ENCODE assay signal across 28 cellular contexts in the genomic region with DNA sequence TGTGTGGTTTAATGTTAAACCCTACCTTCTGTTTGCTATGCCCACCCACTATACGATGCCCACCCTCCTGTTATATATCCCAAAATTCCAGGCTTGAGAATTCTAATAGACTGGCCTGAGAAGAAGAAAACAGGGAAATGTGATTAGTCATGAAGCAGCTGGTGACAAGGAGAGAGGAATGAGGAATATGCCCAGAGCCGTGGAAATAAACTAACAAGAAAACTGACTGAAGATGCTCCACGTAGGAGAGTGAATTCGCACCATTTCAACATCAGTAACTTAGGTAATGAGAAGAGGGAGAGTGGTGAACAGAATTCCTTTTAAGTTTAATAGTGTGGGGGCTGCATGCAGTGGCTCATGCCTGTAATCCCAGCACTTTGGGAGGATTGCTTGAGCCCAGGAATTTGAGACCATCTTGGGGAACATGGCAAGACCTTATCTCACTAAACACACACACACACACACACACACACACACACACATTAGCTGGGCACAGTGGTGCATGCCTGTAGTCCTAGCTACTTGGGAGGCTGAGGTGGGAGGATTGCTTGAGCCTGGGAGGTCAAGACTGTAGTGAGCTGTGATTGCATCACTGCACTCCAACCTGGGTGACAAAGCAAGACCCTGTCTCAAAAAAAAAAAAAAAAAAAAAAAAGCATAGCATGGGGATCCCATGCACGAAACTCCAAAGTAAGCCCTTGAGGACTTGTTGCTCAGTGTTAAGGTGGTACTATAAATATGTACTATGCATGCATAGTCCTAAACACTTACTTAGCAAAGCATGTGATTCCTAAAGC. TPM values are rescaled to one million over a fixed set of nuclear protein-coding genes. Genes with fewer than 3 reads are reported as not detected.
DNase-seq lines count a peak whose midpoint lies in the region; ATAC-seq and TF ChIP-seq lines count a peak whose summit lies in the region.
"Had no signal": no experiment of that assay in that cellular context is flagged by ENCODE, and none has a peak within 500 bp of the region (broad histone marks: within the 10 kb centered on the region; RNA-seq: fewer than 3 reads in every experiment).

No MANE protein-coding gene starts in this region.

- H3K4me1 ChIP-seq in mesenchymal stem cell (ENCODE audit: control insufficient read depth, insufficient read depth, low read depth, low read length), result peaks cover 3% of the 10 kb centered on the region

- H2BK5ac ChIP-seq in mesenchymal stem cell (ENCODE audit: low read depth, low read length, poor library complexity, severe bottlenecking), result no peak overlapping the region

- no peak overlapping the region for H2AFZ ChIP-seq in mesenchymal stem cell (ENCODE audit: low read depth, low read length)

- H3K4me1 Mint-ChIP-seq in chondrocyte (ENCODE audit: low read depth), result peaks cover 18% of the 10 kb centered on the region

- TF ChIP-seq CTCF in AG10803 (conservative IDR thresholded peaks at IDR 0.05; ENCODE audit: low read length) (no peak), chondrocyte (IDR thresholded peaks at IDR 0.05) (no peak)

- no peaks in the 10 kb centered on the region for H3K9me3 ChIP-seq in mesenchymal stem cell (ENCODE audit: control insufficient read depth, low read length)
- H3K9me3 ChIP-seq: lower lobe of right lung, MG63, Peyer's patch, vagina had no signal

- no peak overlapping the region for H4K8ac ChIP-seq in mesenchymal stem cell (ENCODE audit: low read length)

- H3K36me3 ChIP-seq in mesenchymal stem cell (ENCODE audit: control insufficient read depth in 1 of 2, insufficient read depth in 2 of 2, low read depth in 1 of 2, low read length in 2 of 2), result no peaks in the 10 kb centered on the region
- H3K36me3 ChIP-seq: brain microvascular endothelial cell, lower lobe of right lung, MG63, Peyer's patch, vagina, WERI-Rb-1 had no signal

- no peak overlapping the region for H3K9ac ChIP-seq in mesenchymal stem cell (ENCODE audit: low read length)

- ATAC-seq in HG02623 (IDR thresholded peaks at IDR 0.05; ENCODE audit: unreplicated experiment) (no peak), HG03439 (IDR thresholded peaks at IDR 0.05; ENCODE audit: unreplicated experiment) (no peak)
- ATAC-seq: foreskin keratinocyte; lower lobe of right lung; stimulated activated effector memory CD8-positive, alpha-beta T cell treated with anti-CD3 and anti-CD28 coated beads, Interleukin-12 subunit alpha, Interleukin-12 subunit beta, amount 100 ng/mL, for 72 hours had no signal

- no peak overlapping the region for H4K91ac ChIP-seq in mesenchymal stem cell (ENCODE audit: low read length)

- peak overlapping the region; percentile 52 for H3K27ac Mint-ChIP-seq in chondrocyte (ENCODE audit: unreplicated experiment)
- H3K27ac Mint-ChIP-seq: IgD-negative memory B cell; stimulated activated effector memory CD8-positive, alpha-beta T cell treated with anti-CD3 and anti-CD28 coated beads, Interleukin-12 subunit alpha, Interleukin-12 subunit beta, amount 100 ng/mL, for 72 hours had no signal

- H3K36me3 Mint-ChIP-seq in chondrocyte (ENCODE audit: low read depth), result no peaks in the 10 kb centered on the region
- H3K36me3 Mint-ChIP-seq: CD4-positive, CD25-positive, alpha-beta regulatory T cell; stimulated activated effector memory CD8-positive, alpha-beta T cell treated with anti-CD3 and anti-CD28 coated beads, Interleukin-12 subunit alpha, Interleukin-12 subunit beta, amount 100 ng/mL, for 72 hours had no signal

- no peak overlapping the region for H3K18ac ChIP-seq in mesenchymal stem cell (ENCODE audit: low read depth in 1 of 2, low read length in 2 of 2)

- no peak overlapping the region for H2BK12ac ChIP-seq in mesenchymal stem cell (ENCODE audit: low read length in 2 of 2)

- DNase-seq in AG10803 (ENCODE audit: low read depth), result peak; percentile 61
- DNase-seq in HT1080 (ENCODE audit: low read depth), result peak; percentile 30
- no peak for DNase-seq in chondrocyte (ENCODE audit: low spot score)
- DNase-seq in mesenchymal stem cell, result peak; percentile 80
- DNase-seq in caudate nucleus (lab: John Stamatoyannopoulos, UW), result no peak
- no peak for DNase-seq in activated naive CD4-positive, alpha-beta T cell treated with anti-CD3 and anti-CD28 coated beads, Interleukin-2, amount 50 U/mL, for 16 hours
- DNase-seq: ACHN; activated CD4-positive, alpha-beta T cell treated with anti-CD3 and anti-CD28 coated beads, Interleukin-2, amount 50 U/mL, for 4 hours; activated gamma-delta T cell; brain microvascular endothelial cell; CD4-positive, CD25-positive, alpha-beta regulatory T cell; DMS153; islet precursor cell; lower lobe of right lung; MG63; NCI-H1436; NCI-H2107; NCI-H524 treated with DMSO at 0.1 percent for 48 hours; Peyer's patch; stimulated activated CD4-positive, alpha-beta T cell treated with anti-CD3 and anti-CD28 coated beads, Interleukin-1b, Interleukin-23, amount 100 ng/mL, for 48 hours; WERI-Rb-1 had no signal

- no peak overlapping the region for H2BK15ac ChIP-seq in mesenchymal stem cell (ENCODE audit: low read depth, poor library complexity, severe bottlenecking)

- no peaks in the 10 kb centered on the region for H3K79me1 ChIP-seq in mesenchymal stem cell (replicated peaks; ENCODE audit: low read length, poor library complexity, severe bottlenecking)

- no peak overlapping the region for H2BK120ac ChIP-seq in mesenchymal stem cell (ENCODE audit: low read depth, low read length)

- no peak overlapping the region for H3K23ac ChIP-seq in mesenchymal stem cell (ENCODE audit: low read length in 2 of 2)

- no peak overlapping the region for H3K14ac ChIP-seq in mesenchymal stem cell (ENCODE audit: low read length in 2 of 2)

- no peaks in the 10 kb centered on the region for H3K27me3 ChIP-seq in mesenchymal stem cell (ENCODE audit: control insufficient read depth in 1 of 2, insufficient read depth in 1 of 2, low read length in 2 of 2)
- H3K27me3 ChIP-seq: brain microvascular endothelial cell, foreskin keratinocyte, MG63, Peyer's patch, vagina had no signal

- H2AK5ac ChIP-seq in mesenchymal stem cell (ENCODE audit: low read length, severe bottlenecking), result no peak overlapping the region

- no peaks in the 10 kb centered on the region for H3K9me3 Mint-ChIP-seq in chondrocyte (ENCODE audit: low read depth)
- H3K9me3 Mint-ChIP-seq: CD4-positive, CD25-positive, alpha-beta regulatory T cell; dendritic cell treated with granulocyte-macrophage colony-stimulating factor and Interleukin-4, amounts not matched to agents 40 ng/mL and 50 ng/mL, for 4 days; IgD-negative memory B cell; stimulated activated effector memory CD8-positive, alpha-beta T cell treated with anti-CD3 and anti-CD28 coated beads, Interleukin-12 subunit alpha, Interleukin-12 subunit beta, amount 100 ng/mL, for 72 hours had no signal

- 28% methylated on average over 3 of the region's 5 CpGs for WGBS in mesenchymal stem cell

- H3K4me2 ChIP-seq in mesenchymal stem cell (ENCODE audit: low read length, poor library complexity, severe bottlenecking), result no peak overlapping the region

- H3K27ac ChIP-seq in mesenchymal stem cell (ENCODE audit: low read length, poor library complexity, severe bottlenecking) (no peak overlapping the region), caudate nucleus (ENCODE audit: low read depth, low read length) (no peak overlapping the region)
- H3K27ac ChIP-seq: brain microvascular endothelial cell, foreskin keratinocyte, lower lobe of right lung, Peyer's patch, vagina, WERI-Rb-1 had no signal

- no peak overlapping the region for H3K4ac ChIP-seq in mesenchymal stem cell (ENCODE audit: low read depth in 1 of 2, low read length in 2 of 2)

- H3K4me3 Mint-ChIP-seq in chondrocyte (ENCODE audit: unreplicated experiment), result no peak overlapping the region
- H3K4me3 Mint-ChIP-seq: CD4-positive, CD25-positive, alpha-beta regulatory T cell; dendritic cell treated with granulocyte-macrophage colony-stimulating factor and Interleukin-4, amounts not matched to agents 40 ng/mL and 50 ng/mL, for 4 days; IgD-negative memory B cell; stimulated activated effector memory CD8-positive, alpha-beta T cell treated with anti-CD3 and anti-CD28 coated beads, Interleukin-12 subunit alpha, Interleukin-12 subunit beta, amount 100 ng/mL, for 72 hours had no signal

- H3K4me3 ChIP-seq in AG10803 (ENCODE audit: low read length), result no peak overlapping the region
- no peak overlapping the region for H3K4me3 ChIP-seq in mesenchymal stem cell (ENCODE audit: insufficient read depth in 1 of 2, low read depth in 1 of 2, low read length in 2 of 2)
- H3K4me3 ChIP-seq: lower lobe of right lung, MG63, Peyer's patch, vagina had no signal

- H3K27me3 Mint-ChIP-seq in chondrocyte (ENCODE audit: low read depth), result peaks cover 7% of the 10 kb centered on the region
- H3K27me3 Mint-ChIP-seq: IgD-negative memory B cell had no signal

RNA-seq across cellular contexts. Expression of a gene that starts 16.1 kb away (rescaled TPM):
- total RNA-seq in HT1080 (2014; rRNA removed; shearing (Covaris generic)), result 24.4 and 43.5 TPM in 2 replicates
- polyA plus RNA-seq in HT1080 (2015; cell fraction: cytosol; rRNA removed), result 107 and 131 TPM in 2 replicates
- 102 and 129 TPM in 2 replicates for polyA plus RNA-seq in HT1080 (2015; cell fraction: nucleus; rRNA removed)
- 53.9 to 75.7 TPM (median 71.8 TPM) in 3 replicates for total RNA-seq in chondrocyte
- polyA plus RNA-seq in mesenchymal stem cell (2013, experiment 1 of 2), result 61.5 TPM
- 68.5 TPM for polyA plus RNA-seq in mesenchymal stem cell (2013, experiment 2 of 2)

Comparison
In these comparisons a context has a peak if more than half of its experiments do, and no peak if none do; other contexts are left out.
1. DNase-seq: peak in AG10803 (single experiment), HT1080 (single experiment) and mesenchymal stem cell (single experiment); none in chondrocyte (single experiment), caudate nucleus (0 of 61) and activated naive CD4-positive, alpha-beta T cell treated with anti-CD3 and anti-CD28 coated beads, Interleukin-2, amount 50 U/mL, for 16 hours (single experiment).